In genomic region chr14:68664225-68664681, GRCh38 we compare ENCODE assay signal across 11 cellular contexts.
DNase-seq lines count a peak whose midpoint lies in the region; ATAC-seq and TF ChIP-seq lines count a peak whose summit lies in the region.
"Had no signal": no experiment of that assay in that cellular context is flagged by ENCODE, and none has a peak within 500 bp of the region (broad histone marks: within the 10 kb centered on the region; RNA-seq: fewer than 3 reads in every experiment).

No MANE protein-coding gene starts in this region.

- intact Hi-C loops in CD8-positive, alpha-beta T cell (cut with DNase I, micrococcal nuclease) = no loop called here
- intact Hi-C loops in ovary (cut with DNase I) = loop anchor here in 1 of 4 donors (10.0 kb wide), 1 partner anchor 109 kb away; no protein-coding TSS in a partner anchor

- peak in 2 of 7 experiments; percentile 8 to 37 for DNase-seq in CD8-positive, alpha-beta T cell
- DNase-seq in ovary = peak in 2 of 5 donors; percentile 40 to 52
- no peak for DNase-seq in NCI-H526 (lab: John Stamatoyannopoulos, UW)
- no peak for DNase-seq in NCI-H187 (lab: John Stamatoyannopoulos, UW)
- no peak for DNase-seq in foreskin keratinocyte
- no peak for DNase-seq in DMS 273 treated with DMSO at 0.1 percent for 48 hours (lab: John Stamatoyannopoulos, UW)
- DNase-seq: DND-41, left cardiac atrium, NCI-H2171 treated with DMSO at 0.1 percent for 48 hours had no signal

- no peaks in the 10 kb centered on the region for H3K36me3 Mint-ChIP-seq in CD8-positive, alpha-beta T cell
- peaks cover 5% of the 10 kb centered on the region for H3K36me3 Mint-ChIP-seq in IgD-negative memory B cell

- no peak overlapping the region for H3K9ac ChIP-seq in duodenal mucosa (ENCODE audit: low read depth in 1 of 2, low read length in 2 of 2)

- no peak overlapping the region for H3K27ac ChIP-seq in CD8-positive, alpha-beta T cell (ENCODE audit: low read depth, low read length)
- H3K27ac ChIP-seq in duodenal mucosa (ENCODE audit: low read depth, low read length) (peak overlapping the region; percentile 13), ovary (peak overlapping the region; percentile 29 to 76), foreskin keratinocyte (no peak overlapping the region)

- CTCF ChIA-PET in CD8-positive, alpha-beta T cell (lab: Charles Lee) = interaction anchor here (0.6 to 2.1 kb wide), 6 partner anchors 14 to 416 kb away, joined by 3 to 5 read pairs (median 4); no protein-coding TSS in a partner anchor

- H3K4me3 ChIP-seq in CD8-positive, alpha-beta T cell (ENCODE audit: low read depth, low read length) = no peak overlapping the region
- H3K4me3 ChIP-seq in duodenal mucosa (ENCODE audit: low read depth in 1 of 2, low read length in 2 of 2) (no peak overlapping the region), ovary (no peak overlapping the region)

- H3K4me1 ChIP-seq in CD8-positive, alpha-beta T cell (ENCODE audit: insufficient read depth, low read length) = peaks cover 18% of the 10 kb centered on the region
- H3K4me1 ChIP-seq in duodenal mucosa (ENCODE audit: control insufficient read depth in 1 of 2, insufficient read depth in 2 of 2, low read length in 2 of 2) (peaks cover 5 to 13% of the 10 kb centered on the region in 2 donors), ovary (ENCODE audit: insufficient read depth) (peaks cover 37% of the 10 kb centered on the region), foreskin keratinocyte (no peaks in the 10 kb centered on the region)

- peak overlapping the region; percentile 19 for H3K4me3 Mint-ChIP-seq in CD8-positive, alpha-beta T cell
- H3K4me3 Mint-ChIP-seq in IgD-negative memory B cell = peak overlapping the region in 3 of 4 donors; percentile 8 to 92 (median 26)

- TF ChIP-seq EP300 in ovary (IDR thresholded peaks at IDR 0.05) = no peak

- H3K27ac Mint-ChIP-seq in CD8-positive, alpha-beta T cell = peak overlapping the region; percentile 68
- H3K27ac Mint-ChIP-seq in IgD-negative memory B cell = peak overlapping the region in 1 of 3 donors; percentile 92

- TF ChIP-seq POLR2A in ovary (IDR thresholded peaks at IDR 0.05) = no peak

- 12 to 20% (median 13%) methylated on average over 4 of the region's 4 CpGs for WGBS in ovary, 3 donors

- no peaks in the 10 kb centered on the region for H3K27me3 Mint-ChIP-seq in CD8-positive, alpha-beta T cell (ENCODE audit: low read depth)
- H3K27me3 Mint-ChIP-seq in IgD-negative memory B cell = no peaks in the 10 kb centered on the region

- peaks cover 24% of the 10 kb centered on the region for H3K4me1 Mint-ChIP-seq in CD8-positive, alpha-beta T cell (ENCODE audit: low read depth)
- peaks cover 24 to 45% (median 26%) of the 10 kb centered on the region in 3 donors for H3K4me1 Mint-ChIP-seq in IgD-negative memory B cell

- peak; percentile 28 for ATAC-seq in CD8-positive, alpha-beta T cell
- ATAC-seq in foreskin keratinocyte = no peak

- POLR2A ChIA-PET in CD8-positive, alpha-beta T cell (lab: Charles Lee) = interaction anchor here (1.0 to 2.2 kb wide), 5 partner anchors 8 to 151 kb away, joined by 3 to 5 read pairs (median 3); partner anchors contain the start of gene ZFP36L1

- no peaks in the 10 kb centered on the region for H3K9me3 ChIP-seq in CD8-positive, alpha-beta T cell (ENCODE audit: low read length)
- no peaks in the 10 kb centered on the region for H3K9me3 ChIP-seq in duodenal mucosa (ENCODE audit: control insufficient read depth in 1 of 2, low read length in 2 of 2)
- no peaks in the 10 kb centered on the region for H3K9me3 ChIP-seq in ovary

- no peak for TF ChIP-seq CTCF in CD8-positive, alpha-beta T cell (IDR thresholded peaks at IDR 0.05)
- TF ChIP-seq CTCF in ovary (IDR thresholded peaks at IDR 0.05) (no peak), foreskin keratinocyte (conservative IDR thresholded peaks at IDR 0.05) (no peak)

- H3K36me3 ChIP-seq in CD8-positive, alpha-beta T cell (ENCODE audit: insufficient read depth, low read length) = no peaks in the 10 kb centered on the region
- H3K36me3 ChIP-seq in duodenal mucosa (ENCODE audit: control insufficient read depth in 1 of 2, insufficient read depth in 2 of 2, low read length in 2 of 2) (no peaks in the 10 kb centered on the region), ovary (no peaks in the 10 kb centered on the region)

- H3K9me3 Mint-ChIP-seq in CD8-positive, alpha-beta T cell = no peaks in the 10 kb centered on the region
- no peaks in the 10 kb centered on the region for H3K9me3 Mint-ChIP-seq in IgD-negative memory B cell

- no peaks in the 10 kb centered on the region for H3K27me3 ChIP-seq in CD8-positive, alpha-beta T cell (ENCODE audit: insufficient read depth, low read length)
- H3K27me3 ChIP-seq in duodenal mucosa (ENCODE audit: control insufficient read depth in 1 of 2, insufficient read depth in 2 of 2, low read length in 2 of 2) (no peaks in the 10 kb centered on the region), ovary (no peaks in the 10 kb centered on the region), foreskin keratinocyte (no peaks in the 10 kb centered on the region)

Comparison
In these comparisons a context has a peak if more than half of its experiments do, and no peak if none do; other contexts are left out.
1. H3K27ac ChIP-seq: peak in duodenal mucosa (single experiment) and ovary (2 of 2); none in CD8-positive, alpha-beta T cell (single experiment) and foreskin keratinocyte (single experiment).